1 cellular context compared by ENCODE assay signal in the genomic region with DNA sequence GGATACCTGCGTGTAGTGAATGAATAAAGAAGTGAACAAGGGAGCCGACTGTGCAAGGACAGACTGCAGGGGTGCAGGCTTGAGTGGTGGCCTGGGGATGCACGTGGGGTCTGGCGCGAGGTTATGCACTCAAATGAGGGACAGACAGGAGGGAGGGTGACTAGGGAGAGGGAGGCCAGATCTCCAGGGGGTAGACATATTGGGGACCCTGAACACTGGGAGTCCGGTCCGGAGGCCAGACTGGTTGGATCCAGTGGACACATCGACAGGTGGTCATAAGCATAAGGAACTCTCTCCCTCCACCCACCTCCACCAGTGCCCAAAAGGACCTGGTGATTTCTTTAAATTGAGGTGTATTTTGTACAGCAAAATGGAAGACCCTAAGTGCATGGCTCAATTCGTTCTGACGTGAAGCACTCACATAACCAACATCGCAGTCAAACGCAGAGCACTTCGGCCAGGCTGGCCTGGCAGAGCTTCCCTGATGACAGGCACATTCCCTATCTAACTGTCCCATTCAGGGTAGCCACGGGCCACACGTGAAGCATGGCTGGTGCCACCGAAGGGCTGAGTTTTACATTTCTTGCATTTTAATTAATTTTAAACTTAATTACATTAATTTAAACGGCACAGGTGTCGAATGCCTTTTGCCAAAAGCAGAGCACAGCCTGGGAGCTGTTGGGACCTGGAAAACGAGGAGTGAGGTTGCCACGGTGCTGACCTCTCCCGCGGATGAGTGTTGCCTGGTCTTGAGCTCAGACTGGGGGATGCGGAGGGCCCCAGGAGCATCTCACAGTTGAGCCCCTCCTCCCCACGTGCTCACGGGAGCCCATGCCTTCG.
TF ChIP-seq lines count a peak whose summit lies in the region.

No MANE protein-coding gene starts in this region.

TF ChIP-seq in HepG2, 621 proteins besides CTCF, POLR2A, EP300 and RAD21:
- TF ChIP-seq ZNF232 (CRISPR knock-in tag; IDR thresholded peaks at IDR 0.05; ENCODE audit: borderline replicate concordance) (no peak), NBN (conservative IDR thresholded peaks at IDR 0.05) (no peak), U2AF2 (IDR thresholded peaks at IDR 0.05; ENCODE audit: low read depth, low read length) (no peak), RELA (CRISPR knock-in tag; IDR thresholded peaks at IDR 0.05) (no peak), YY1 (IDR thresholded peaks at IDR 0.05; ENCODE audit: insufficient read depth, insufficient replicate concordance, low read depth, low read length) (no peak)
TF ChIP-seq in HepG2: peak in this region for 0.
